In genomic region chr17:4576729-4577322, GRCh38 we compare ENCODE assay signal across 1 cellular context.
TF ChIP-seq lines count a peak whose summit lies in the region.

No MANE protein-coding gene starts in this region.

TF ChIP-seq in WTC11, 78 proteins besides CTCF, POLR2A, EP300 and RAD21 (continued from another document):
- TF ChIP-seq IRF1 (CRISPR knock-in tag; IDR thresholded peaks at IDR 0.05): no peak
- no peak for TF ChIP-seq PRDM15 (CRISPR knock-in tag; IDR thresholded peaks at IDR 0.05)
- 0 out of 2 replicates have a peak, but pooled peaks have one; percentile 32 for TF ChIP-seq CREM (CRISPR knock-in tag; IDR thresholded peaks at IDR 0.05)
- no peak for TF ChIP-seq ATF1 (CRISPR knock-in tag; IDR thresholded peaks at IDR 0.05)
- TF ChIP-seq GRHL2 (CRISPR knock-in tag; IDR thresholded peaks at IDR 0.05; ENCODE audit: insufficient replicate concordance, severe bottlenecking): no peak
- TF ChIP-seq SOX15 (CRISPR knock-in tag; IDR thresholded peaks at IDR 0.05): no peak
- no peak for TF ChIP-seq MYBL2 (CRISPR knock-in tag; IDR thresholded peaks at IDR 0.05)
- no peak for TF ChIP-seq RORB (CRISPR knock-in tag; IDR thresholded peaks at IDR 0.05)
- TF ChIP-seq NR2C2 (CRISPR knock-in tag; IDR thresholded peaks at IDR 0.05): no peak
- TF ChIP-seq STAT6 (CRISPR knock-in tag; conservative IDR thresholded peaks at IDR 0.05; ENCODE audit: low read depth): no peak
- no peak for TF ChIP-seq ATF3 (CRISPR knock-in tag; conservative IDR thresholded peaks at IDR 0.05)
- TF ChIP-seq SMAD4 (CRISPR knock-in tag; IDR thresholded peaks at IDR 0.05): no peak
- no peak for TF ChIP-seq ZNF416 (CRISPR knock-in tag; IDR thresholded peaks at IDR 0.05)
- TF ChIP-seq NFATC4 (CRISPR knock-in tag; IDR thresholded peaks at IDR 0.05): no peak
- TF ChIP-seq ZNF423 (CRISPR knock-in tag; IDR thresholded peaks at IDR 0.05): peak; percentile 93
- 0 out of 2 replicates have a peak, but pooled peaks have one; percentile 7 for TF ChIP-seq FOXP1 (CRISPR knock-in tag; IDR thresholded peaks at IDR 0.05; ENCODE audit: borderline replicate concordance)
- TF ChIP-seq FOXP4 (CRISPR knock-in tag; IDR thresholded peaks at IDR 0.05): no peak
- no peak for TF ChIP-seq ZBTB21 (CRISPR knock-in tag; IDR thresholded peaks at IDR 0.05; ENCODE audit: borderline replicate concordance)
- TF ChIP-seq JUN (CRISPR knock-in tag; IDR thresholded peaks at IDR 0.05): no peak
TF ChIP-seq in WTC11: peak in this region for 3.
